In the genomic region with DNA sequence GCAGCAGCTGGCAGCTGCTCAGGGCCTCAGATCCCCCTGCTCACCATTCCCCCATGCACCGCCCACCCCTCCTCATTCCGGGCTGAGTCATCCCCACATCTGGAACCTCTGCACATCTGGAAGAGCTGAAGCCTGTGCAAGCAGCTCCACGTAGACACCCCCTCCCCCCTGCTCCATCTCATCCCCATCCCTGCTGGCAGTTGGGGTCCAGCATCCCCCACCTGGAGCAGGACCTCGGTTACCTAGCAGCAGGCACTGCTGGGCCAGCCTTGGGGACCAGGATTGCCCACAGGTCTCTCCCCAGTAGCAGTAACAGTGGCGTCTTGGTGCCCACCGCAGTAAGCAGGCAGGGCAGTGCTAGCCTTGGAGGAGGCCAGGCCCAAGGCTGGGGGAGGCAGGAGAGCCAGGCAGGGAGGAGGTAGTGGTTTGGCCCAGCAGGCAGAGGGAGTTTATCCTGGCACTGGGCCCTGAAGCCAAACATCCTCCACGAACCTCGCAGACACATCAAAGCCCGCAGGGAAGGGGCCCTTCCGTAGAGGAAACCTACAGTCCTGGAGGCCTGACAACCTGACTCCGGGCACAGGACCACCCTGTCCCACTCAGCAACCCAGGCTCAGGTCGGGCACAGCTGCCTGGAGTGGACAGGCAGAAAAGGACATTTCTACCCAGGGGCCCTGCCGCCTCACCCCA, we compare ENCODE assay signal across 10 cellular contexts. TPM values are rescaled to one million over a fixed set of nuclear protein-coding genes. Genes with fewer than 3 reads are reported as not detected.
DNase-seq lines count a peak whose midpoint lies in the region; FAIRE-seq and TF ChIP-seq lines count a peak whose summit lies in the region.
"Had no signal": no experiment of that assay in that cellular context is flagged by ENCODE, and none has a peak within 500 bp of the region (broad histone marks: within the 10 kb centered on the region; RNA-seq: fewer than 3 reads in every experiment).

No MANE protein-coding gene starts in this region.

- no peak overlapping the region for H3K14ac ChIP-seq in trophoblast cell (ENCODE audit: low read length)

- H3K9me3 ChIP-seq in trophoblast cell (ENCODE audit: insufficient read depth, low read depth, low read length) = no peaks in the 10 kb centered on the region

- no peaks in the 10 kb centered on the region for H3K79me1 ChIP-seq in trophoblast cell (ENCODE audit: low read length)

- peaks cover 11% of the 10 kb centered on the region in 2 experiments for H3K4me1 ChIP-seq in trophoblast cell (ENCODE audit: control insufficient read depth in 1 of 2, insufficient read depth in 2 of 2, low read length in 2 of 2)

- H4K8ac ChIP-seq in trophoblast cell (ENCODE audit: low read depth, low read length) = no peak overlapping the region

- H4K91ac ChIP-seq in trophoblast cell (ENCODE audit: low read depth, low read length) = peak overlapping the region; percentile 7

- H4K12ac ChIP-seq in trophoblast cell (ENCODE audit: low read depth, low read length) = no peak overlapping the region

- no peak for FAIRE-seq in GM12891 (lab: Jason Lieb, UNC)
- FAIRE-seq: small intestine had no signal

- no peak overlapping the region for H2BK5ac ChIP-seq in trophoblast cell (ENCODE audit: low read depth, low read length, poor library complexity)

- peaks cover 2% of the 10 kb centered on the region for H3K79me2 ChIP-seq in trophoblast cell (ENCODE audit: control insufficient read depth, insufficient read depth, low read length, poor library complexity)

- no peak overlapping the region for H3K23ac ChIP-seq in trophoblast cell (ENCODE audit: low read length)

- H3K36me3 ChIP-seq in trophoblast cell (ENCODE audit: control insufficient read depth in 1 of 2, insufficient read depth in 2 of 2, low read length in 2 of 2) = no peaks in the 10 kb centered on the region

- TF ChIP-seq POLR2A in GM12891 (IDR thresholded peaks at IDR 0.05; ENCODE audit: low read depth, low read length) = no peak

- no peak overlapping the region for H3K4ac ChIP-seq in trophoblast cell (ENCODE audit: low read depth, low read length)

- no peak overlapping the region for H3K27ac ChIP-seq in trophoblast cell (ENCODE audit: low read depth, low read length)

- H3K18ac ChIP-seq in trophoblast cell (ENCODE audit: low read length) = no peak overlapping the region

- no peak overlapping the region for H2BK12ac ChIP-seq in trophoblast cell (ENCODE audit: low read length)

- H3K27me3 ChIP-seq in trophoblast cell (ENCODE audit: insufficient read depth, low read length) = no peaks in the 10 kb centered on the region

- peak overlapping the region; percentile 50 for H2AK5ac ChIP-seq in trophoblast cell (ENCODE audit: low read length)

- DNase-seq in DMS53 treated with DMSO at 0.1 percent for 48 hours (lab: John Stamatoyannopoulos, UW; ENCODE audit: unreplicated experiment) = peak; percentile 41
- DNase-seq in NCI-H2196 (lab: John Stamatoyannopoulos, UW; ENCODE audit: unreplicated experiment) = peak; percentile 74
- peak; percentile 56 for DNase-seq in ecto neural progenitor cell (ENCODE audit: low spot score)
- DNase-seq in trophoblast cell = no peak
- no peak for DNase-seq in NCI-H748 (lab: John Stamatoyannopoulos, UW; ENCODE audit: unreplicated experiment)
- no peak for DNase-seq in GM19240 (ENCODE audit: insufficient read length, low spot score)
- no peak for DNase-seq in CD1c-positive myeloid dendritic cell (ENCODE audit: extremely low spot score)
- DNase-seq in GM12891 (ENCODE audit: insufficient read length, low spot score) = no peak
- DNase-seq: NCI-H774, small intestine had no signal

- no peak overlapping the region for H2BK120ac ChIP-seq in trophoblast cell (ENCODE audit: insufficient read depth, low read length, poor library complexity)

- no peak overlapping the region for H3K4me2 ChIP-seq in trophoblast cell (ENCODE audit: low read length)

- no peak overlapping the region for H2AFZ ChIP-seq in trophoblast cell (ENCODE audit: insufficient read depth, low read length, poor library complexity)

- no CpG with 5 or more reads among the region's 13 CpGs for WGBS in trophoblast cell (ENCODE audit: extremely low coverage, insufficient coverage, insufficient read length)

- no peak overlapping the region for H3K9ac ChIP-seq in trophoblast cell (ENCODE audit: low read length)

- H3K4me3 ChIP-seq in trophoblast cell (ENCODE audit: low read depth, low read length) = no peak overlapping the region

TF ChIP-seq in GM12891, 5 proteins besides CTCF, POLR2A, EP300 and RAD21:
- TF ChIP-seq POU2F2 (IDR thresholded peaks at IDR 0.05; ENCODE audit: low read depth, low read length) (no peak), SPI1 (IDR thresholded peaks at IDR 0.05; ENCODE audit: low read depth, low read length) (no peak), TAF1 (IDR thresholded peaks at IDR 0.05; ENCODE audit: low read depth, low read length) (no peak), POLR2AphosphoS5 (IDR thresholded peaks at IDR 0.05; ENCODE audit: low read depth, low read length) (no peak), PAX5 (IDR thresholded peaks at IDR 0.05; ENCODE audit: insufficient read depth, low read length, severe bottlenecking) (no peak)

RNA-seq across cellular contexts. Expression of gene TMEM92, which starts 7.7 kb away (rescaled TPM):
- polyA plus RNA-seq in trophoblast cell (2013) = 15.5 and 15.6 TPM in 2 replicates
- polyA plus RNA-seq in GM12891 (2012; ENCODE audit: low read depth, missing spikeins) = 0.14 TPM

Comparison
In these comparisons a context has a peak if more than half of its experiments do, and no peak if none do; other contexts are left out.
1. DNase-seq: peak in DMS53 treated with DMSO at 0.1 percent for 48 hours (single experiment), NCI-H2196 (single experiment) and ecto neural progenitor cell (single experiment); none in trophoblast cell (0 of 2), NCI-H748 (single experiment), GM19240 (single experiment), CD1c-positive myeloid dendritic cell (single experiment) and GM12891 (single experiment).